ENCODE assay signal across 8 cellular contexts in genomic region chr12:56722832-56723231, GRCh38. TPM values are rescaled to one million over a fixed set of nuclear protein-coding genes. Genes with fewer than 3 reads are reported as not detected.
DNase-seq lines count a peak whose midpoint lies in the region; ATAC-seq and TF ChIP-seq lines count a peak whose summit lies in the region.
"Had no signal": no experiment of that assay in that cellular context is flagged by ENCODE, and none has a peak within 500 bp of the region (broad histone marks: within the 10 kb centered on the region; RNA-seq: fewer than 3 reads in every experiment).

No MANE protein-coding gene starts in this region.

- TF ChIP-seq POLR2A in gastrocnemius medialis (IDR thresholded peaks at IDR 0.05) = no peak

- peaks cover 6% of the 10 kb centered on the region for H4K20me1 ChIP-seq in fibroblast of lung (ENCODE audit: control insufficient read depth, extremely low read depth, insufficient read depth, low read length)

- no peak overlapping the region for H3K9ac ChIP-seq in fibroblast of lung (ENCODE audit: insufficient read depth, low read length)

- in situ Hi-C loops in gastrocnemius medialis (cut with MboI; ENCODE audit: low sequenced_read_pairs in 4 of 4) = loop anchor here in 2 of 4 donors (10.0 kb wide), 2 partner anchors 78 to 88 kb away; partner anchors contain the start of genes ATP5F1B (in 1 of the 2) and BAZ2A (in 1 of the 2)

- ATAC-seq in T-cell (replicated peaks in 1 of 4) (no peak), gastrocnemius medialis (no peak)

- H3K9me3 ChIP-seq in fibroblast of lung (ENCODE audit: control insufficient read depth, insufficient read depth, low read depth, low read length) (no peaks in the 10 kb centered on the region), gastrocnemius medialis (no peaks in the 10 kb centered on the region)

- H3K4me3 Mint-ChIP-seq in T-cell = peak overlapping the region; percentile 96 to 99 (median 98)

- H3K4me3 ChIP-seq in H7 (ENCODE audit: insufficient read depth, low read depth, low read length) (peak overlapping the region; percentile 100; the same call in 1 of the 2 replicates), fibroblast of lung (replicated peaks in 1 of 4; ENCODE audit: control extremely low read depth in 1 of 4, insufficient read depth in 1 of 4, low read depth in 3 of 4, low read length in 4 of 4) (peak overlapping the region; percentile 86 to 93 (median 91)), gastrocnemius medialis (peak overlapping the region; percentile 78 to 99 (median 84))

- peaks cover 66 to 77% (median 71%) of the 10 kb centered on the region in 3 donors for H3K4me1 Mint-ChIP-seq in T-cell

- peak overlapping the region; percentile 99 for H3K4me2 ChIP-seq in fibroblast of lung (ENCODE audit: extremely low read depth, insufficient read depth, low read length)

- H3K4me1 ChIP-seq in fibroblast of lung (ENCODE audit: control insufficient read depth, extremely low read depth, insufficient read depth, low read length) = peaks cover 7% of the 10 kb centered on the region
- H3K4me1 ChIP-seq in gastrocnemius medialis = peaks cover 57 to 63% of the 10 kb centered on the region in 2 donors

- H3K27me3 Mint-ChIP-seq in T-cell = no peaks in the 10 kb centered on the region

- H3K79me2 ChIP-seq in fibroblast of lung (ENCODE audit: control insufficient read depth, insufficient read depth, low read length) = peaks cover 68% of the 10 kb centered on the region

- no peaks in the 10 kb centered on the region for H3K9me3 Mint-ChIP-seq in T-cell

- peak overlapping the region; percentile 90 to 97 for H3K27ac Mint-ChIP-seq in T-cell

- intact Hi-C loops in gastrocnemius medialis (cut with DNase I; ENCODE audit: low total_unique reads) = loop anchor here (10.0 kb wide), 1 partner anchor 998 kb away; the partner anchor contains the start of genes CD63 and RDH5

- CTCF ChIA-PET in T-cell (lab: Charles Lee) = interaction anchor here (0.6 to 1.9 kb wide), 3 partner anchors 12 to 402 kb away, joined by 3 to 6 read pairs (median 3); no protein-coding TSS in a partner anchor

- no peaks in the 10 kb centered on the region for H3K27me3 ChIP-seq in H7 (ENCODE audit: control insufficient read depth, insufficient read depth, low read length)
- no peaks in the 10 kb centered on the region for H3K27me3 ChIP-seq in fibroblast of lung (ENCODE audit: control insufficient read depth, insufficient read depth, low read length)
- H3K27me3 ChIP-seq in gastrocnemius medialis = no peaks in the 10 kb centered on the region

- H3K27ac ChIP-seq in fibroblast of lung (ENCODE audit: insufficient read depth, low read length) = no peak overlapping the region
- H3K27ac ChIP-seq in gastrocnemius medialis = peak overlapping the region; percentile 95 to 98 (median 96)

- POLR2A ChIA-PET in T-cell (lab: Charles Lee) = interaction anchor here in 1 of 2 donors (0.6 to 0.8 kb wide), 2 partner anchors 35 to 79 kb away, joined by 3 read pairs; partner anchors contain the start of gene PTGES3

- DNase-seq in H7 (peak; percentile 18), T-cell (no peak), fibroblast of lung (ENCODE audit: low read depth in 2 of 2) (no peak), gastrocnemius medialis (no peak), C1 segment of cervical spinal cord (lab: John Stamatoyannopoulos, UW) (no peak), NCI-H1048 (lab: John Stamatoyannopoulos, UW) (no peak), NCI-H1105 treated with DMSO at 0.1 percent for 48 hours (lab: John Stamatoyannopoulos, UW) (no peak)
- DNase-seq: NCI-H1694 had no signal

- H2AFZ ChIP-seq in fibroblast of lung (ENCODE audit: low read length) = no peak overlapping the region

- no peak for TF ChIP-seq CTCF in fibroblast of lung (conservative IDR thresholded peaks at IDR 0.05 in 1 of 2, IDR thresholded peaks at IDR 0.05 in 1 of 2; ENCODE audit: low read depth in 1 of 2, low read length in 2 of 2)
- no peak for TF ChIP-seq CTCF in gastrocnemius medialis (IDR thresholded peaks at IDR 0.05 in 4 of 5, conservative IDR thresholded peaks at IDR 0.05 in 1 of 5)

- peaks cover 30% of the 10 kb centered on the region for H3K36me3 ChIP-seq in H7 (replicated peaks; ENCODE audit: control insufficient read depth, insufficient read depth, low read length)
- peaks cover 13% of the 10 kb centered on the region for H3K36me3 ChIP-seq in fibroblast of lung (ENCODE audit: control insufficient read depth, insufficient read depth, low read length)
- H3K36me3 ChIP-seq in gastrocnemius medialis = peaks cover 0 to 35% of the 10 kb centered on the region in 2 donors

- peaks cover 36% of the 10 kb centered on the region for H3K36me3 Mint-ChIP-seq in T-cell

RNA-seq across cellular contexts. Expression of gene NACA, which starts 2.3 kb away (rescaled TPM):
- 1,507 and 1,762 TPM in 2 replicates for total RNA-seq in H7 (2014; rRNA removed; shearing (Covaris generic))
- total RNA-seq in T-cell (1,000 to 10,000 TPM; 1,098 to 1,258 (median 1,167) TPM), fibroblast of lung (1,188 and 1,487 TPM in 2 replicates), gastrocnemius medialis (100 to 1,000 TPM; 225 to 438 (median 398) TPM)
- 971 and 1,242 TPM in 2 replicates for polyA plus RNA-seq in fibroblast of lung
- 1,518 and 1,718 TPM in 2 replicates for polyA plus RNA-seq in fibroblast of lung (2012)
- 49.4 and 57.5 TPM in 2 replicates for polyA minus RNA-seq in fibroblast of lung (ENCODE audit: low replicate concordance)

RNA-seq across cellular contexts. Expression of gene PRIM1, which starts 29.3 kb away (rescaled TPM):
- total RNA-seq in H7 (2014; rRNA removed; shearing (Covaris generic)) = 44.0 and 70.2 TPM in 2 replicates
- total RNA-seq in T-cell (10 to 100 TPM; 17.3 to 25.2 (median 22.2) TPM), fibroblast of lung (4.9 and 6.1 TPM in 2 replicates), gastrocnemius medialis (1 to 10 TPM; 3.2 to 5.9 (median 3.7) TPM)
- polyA plus RNA-seq in fibroblast of lung = 7.1 and 22.6 TPM in 2 replicates
- 4.0 and 11.5 TPM in 2 replicates for polyA plus RNA-seq in fibroblast of lung (2012)
- polyA minus RNA-seq in fibroblast of lung (ENCODE audit: low replicate concordance) = 3.3 TPM in 1 of 2 replicates, not detected in the other

RNA-seq across cellular contexts. Expression of gene PTGES3, which starts 34.7 kb away (rescaled TPM):
- 167 and 189 TPM in 2 replicates for total RNA-seq in H7 (2014; rRNA removed; shearing (Covaris generic))
- 100 to 1,000 TPM; 121 to 155 (median 145) TPM for total RNA-seq in T-cell
- 53.7 and 60.3 TPM in 2 replicates for total RNA-seq in fibroblast of lung
- 119 and 149 TPM in 2 replicates for polyA plus RNA-seq in fibroblast of lung
- 145 and 195 TPM in 2 replicates for polyA plus RNA-seq in fibroblast of lung (2012)
- 4.1 and 6.5 TPM in 2 replicates for polyA minus RNA-seq in fibroblast of lung (ENCODE audit: low replicate concordance)
- total RNA-seq in gastrocnemius medialis = 10 to 100 TPM; 57.2 to 81.4 (median 69.3) TPM

RNA-seq across cellular contexts. Expression of gene HSD17B6, which starts 40.3 kb away (rescaled TPM):
- 3.5 and 6.7 TPM in 2 replicates for total RNA-seq in H7 (2014; rRNA removed; shearing (Covaris generic))
- total RNA-seq in T-cell (1 to 10 TPM in 3 of 5 donors, under 1 TPM in 2; 0.40 to 1.8 (median 1.1) TPM), fibroblast of lung (1.5 and 2.3 TPM in 2 replicates), gastrocnemius medialis (1 to 10 TPM in 3 of 4 donors, not detected in 1; 1.2 to 2.3 (median 1.6) TPM)
- 0.59 and 1.4 TPM in 2 replicates for polyA plus RNA-seq in fibroblast of lung
- polyA plus RNA-seq in fibroblast of lung (2012) = 1.0 and 1.2 TPM in 2 replicates
- polyA minus RNA-seq in fibroblast of lung (ENCODE audit: low replicate concordance) = 1.1 TPM in 1 of 2 replicates, not detected in the other
